ENCODE assay signal across 8 cellular contexts in the genomic region with DNA sequence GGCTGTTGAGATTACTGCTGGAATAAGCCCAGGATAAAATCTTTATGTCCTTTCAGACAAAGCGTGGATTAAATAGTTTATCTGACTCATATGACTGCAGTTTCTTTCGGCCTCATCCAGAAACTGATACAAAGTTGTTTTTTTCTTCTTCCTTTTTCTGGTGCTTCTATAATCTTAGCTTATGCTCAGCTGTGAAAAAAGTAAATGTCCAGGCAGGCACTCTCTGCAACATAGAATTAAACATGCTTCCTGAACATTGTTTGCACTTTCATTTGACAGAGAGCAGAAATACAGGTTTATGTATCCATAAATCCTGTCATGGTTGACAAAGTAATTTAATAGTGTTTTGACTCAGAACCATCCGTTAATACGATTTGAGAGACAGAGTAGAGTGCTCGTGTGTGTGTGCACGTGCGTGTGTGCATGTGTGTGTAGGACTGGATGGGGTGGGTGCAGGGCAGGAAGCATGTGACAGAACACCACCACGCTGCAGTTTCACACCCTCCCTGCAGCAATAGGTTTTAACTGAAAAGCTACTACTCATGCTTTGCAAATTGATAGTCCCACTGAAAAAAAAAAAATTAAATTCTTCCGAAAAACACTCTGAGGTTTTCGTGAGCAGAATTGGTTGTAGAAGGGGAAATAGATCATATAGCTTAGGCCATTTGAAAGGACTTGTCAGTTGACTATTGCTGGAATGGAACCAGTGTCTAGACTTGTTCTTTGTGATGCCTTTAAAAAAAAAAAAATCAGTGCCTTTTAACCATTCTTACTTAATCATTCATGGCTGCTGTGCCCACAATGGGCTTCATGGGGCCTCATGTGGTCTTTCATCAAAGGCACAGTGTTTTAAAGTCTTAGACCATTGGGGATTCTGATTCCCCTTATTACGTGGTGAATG.
A peak's percentile ranks its signal among the peaks of the same experiment; 100 is the strongest.
DNase-seq lines count a peak whose midpoint lies in the region; ATAC-seq lines count a peak whose summit lies in the region.

No MANE protein-coding gene starts in this region.

- intact Hi-C loops in CD4-positive, alpha-beta memory T cell (cut with micrococcal nuclease): loop anchor here (1.0 to 5.0 kb wide), 4 partner anchors 12 to 67 kb away; no protein-coding TSS in a partner anchor

- CTCF ChIA-PET in CD4-positive, alpha-beta memory T cell (lab: Charles Lee; ENCODE audit: partially characterized antibody): interaction anchor here (0.7 kb wide), 2 partner anchors 139 to 141 kb away, joined by 3 read pairs; no protein-coding TSS in a partner anchor

- ATAC-seq in GM19452 (IDR thresholded peaks at IDR 0.05; ENCODE audit: unreplicated experiment) (peak; percentile 94), HG03558 (IDR thresholded peaks at IDR 0.05; ENCODE audit: extremely low read depth, unreplicated experiment) (peak; percentile 84)

- peak overlapping the region; percentile 20 to 82 (median 74) for H3K27ac Mint-ChIP-seq in CD4-positive, alpha-beta memory T cell

- H3K4me1 Mint-ChIP-seq in CD4-positive, alpha-beta memory T cell: peaks cover 40 to 65% (median 53%) of the 10 kb centered on the region in 4 donors

- no peaks in the 10 kb centered on the region for H3K27me3 ChIP-seq in CD4-positive, alpha-beta memory T cell (ENCODE audit: insufficient read depth, low read length)

- H3K27me3 Mint-ChIP-seq in CD4-positive, alpha-beta memory T cell: no peaks in the 10 kb centered on the region

- H3K9me3 ChIP-seq in CD4-positive, alpha-beta memory T cell (ENCODE audit: control insufficient read depth in 1 of 2, low read length in 2 of 2): no peaks in the 10 kb centered on the region

- POLR2A ChIA-PET in CD4-positive, alpha-beta memory T cell (lab: Charles Lee; ENCODE audit: partially characterized antibody): interaction anchor here (1.0 kb wide), 4 partner anchors 30 to 139 kb away, joined by 3 to 7 read pairs (median 4); a partner anchor contains a TSS

- H3K27ac ChIP-seq in CD4-positive, alpha-beta memory T cell (ENCODE audit: low read depth, low read length): peak overlapping the region; percentile 21

- peaks cover 0 to 1% (median 0%) of the 10 kb centered on the region in 8 donors for H3K9me3 Mint-ChIP-seq in CD4-positive, alpha-beta memory T cell

- H3K36me3 Mint-ChIP-seq in CD4-positive, alpha-beta memory T cell: peaks cover 0 to 4% of the 10 kb centered on the region in 2 donors

- peak; percentile 37 to 57 (median 45) for DNase-seq in CD4-positive, alpha-beta memory T cell
- DNase-seq in SHP77 (lab: John Stamatoyannopoulos, UW) (peak; percentile 59), amygdala (lab: John Stamatoyannopoulos, UW) (peak in 33 of 56 donors; percentile 2 to 64 (median 29)), lung microvascular endothelial cell (ENCODE audit: low read depth in 2 of 2) (peak; percentile 35 to 76), GOT3 (lab: John Stamatoyannopoulos, UW) (no peak)
- DNase-seq in stimulated activated naive CD4-positive, alpha-beta T cell (lab: John Stamatoyannopoulos, UW): peak in 5 of 6 experiments; percentile 3 to 60 (median 41)

- peak overlapping the region in 1 of 2 donors; percentile 41 for H3K4me3 ChIP-seq in CD4-positive, alpha-beta memory T cell (ENCODE audit: low read length in 2 of 2)

- peak overlapping the region; percentile 61 to 83 (median 76) for H3K4me3 Mint-ChIP-seq in CD4-positive, alpha-beta memory T cell

- H3K4me1 ChIP-seq in CD4-positive, alpha-beta memory T cell (ENCODE audit: insufficient read depth, low read length): peaks cover 28% of the 10 kb centered on the region

- H3K36me3 ChIP-seq in CD4-positive, alpha-beta memory T cell (ENCODE audit: insufficient read depth, low read length): no peaks in the 10 kb centered on the region
